1 cellular context compared by ENCODE assay signal in the genomic region with DNA sequence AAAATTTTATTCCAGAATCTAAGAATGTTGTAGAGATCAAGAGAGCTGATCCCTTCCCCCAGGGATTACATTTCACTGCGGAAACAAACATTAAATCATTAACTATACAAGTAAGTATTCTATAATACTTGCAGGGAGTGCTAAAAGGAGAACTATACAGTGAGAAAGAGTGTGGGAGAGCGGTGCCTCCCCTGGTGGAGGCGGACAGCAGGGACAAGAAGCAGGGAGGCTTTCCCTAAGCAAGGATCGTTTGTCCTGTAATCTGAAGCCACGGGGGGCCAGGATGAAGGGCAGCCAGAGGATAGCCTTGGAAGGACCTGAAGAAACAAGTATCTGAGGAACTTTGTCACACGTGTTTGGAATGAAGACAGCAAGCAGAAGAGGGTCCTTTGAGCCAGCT.
TF ChIP-seq lines count a peak whose summit lies in the region.

No MANE protein-coding gene starts in this region.

TF ChIP-seq in K562, 482 proteins besides CTCF, POLR2A, EP300 and RAD21 (continued from another document):
- TF ChIP-seq, protein P1, sequence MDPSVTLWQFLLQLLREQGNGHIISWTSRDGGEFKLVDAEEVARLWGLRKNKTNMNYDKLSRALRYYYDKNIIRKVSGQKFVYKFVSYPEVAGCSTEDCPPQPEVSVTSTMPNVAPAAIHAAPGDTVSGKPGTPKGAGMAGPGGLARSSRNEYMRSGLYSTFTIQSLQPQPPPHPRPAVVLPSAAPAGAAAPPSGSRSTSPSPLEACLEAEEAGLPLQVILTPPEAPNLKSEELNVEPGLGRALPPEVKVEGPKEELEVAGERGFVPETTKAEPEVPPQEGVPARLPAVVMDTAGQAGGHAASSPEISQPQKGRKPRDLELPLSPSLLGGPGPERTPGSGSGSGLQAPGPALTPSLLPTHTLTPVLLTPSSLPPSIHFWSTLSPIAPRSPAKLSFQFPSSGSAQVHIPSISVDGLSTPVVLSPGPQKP (CRISPR knock-in tag; IDR thresholded peaks at IDR 0.05), result no peak
- TF ChIP-seq, protein P2, sequence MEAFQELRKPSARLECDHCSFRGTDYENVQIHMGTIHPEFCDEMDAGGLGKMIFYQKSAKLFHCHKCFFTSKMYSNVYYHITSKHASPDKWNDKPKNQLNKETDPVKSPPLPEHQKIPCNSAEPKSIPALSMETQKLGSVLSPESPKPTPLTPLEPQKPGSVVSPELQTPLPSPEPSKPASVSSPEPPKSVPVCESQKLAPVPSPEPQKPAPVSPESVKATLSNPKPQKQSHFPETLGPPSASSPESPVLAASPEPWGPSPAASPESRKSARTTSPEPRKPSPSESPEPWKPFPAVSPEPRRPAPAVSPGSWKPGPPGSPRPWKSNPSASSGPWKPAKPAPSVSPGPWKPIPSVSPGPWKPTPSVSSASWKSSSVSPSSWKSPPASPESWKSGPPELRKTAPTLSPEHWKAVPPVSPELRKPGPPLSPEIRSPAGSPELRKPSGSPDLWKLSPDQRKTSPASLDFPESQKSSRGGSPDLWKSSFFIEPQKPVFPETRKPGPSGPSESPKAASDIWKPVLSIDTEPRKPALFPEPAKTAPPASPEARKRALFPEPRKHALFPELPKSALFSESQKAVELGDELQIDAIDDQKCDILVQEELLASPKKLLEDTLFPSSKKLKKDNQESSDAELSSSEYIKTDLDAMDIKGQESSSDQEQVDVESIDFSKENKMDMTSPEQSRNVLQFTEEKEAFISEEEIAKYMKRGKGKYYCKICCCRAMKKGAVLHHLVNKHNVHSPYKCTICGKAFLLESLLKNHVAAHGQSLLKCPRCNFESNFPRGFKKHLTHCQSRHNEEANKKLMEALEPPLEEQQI (IDR thresholded peaks at IDR 0.05), result peak; percentile 35; the same call in 1 of the 2 replicates
- TF ChIP-seq RCOR1 (IDR thresholded peaks at IDR 0.05; ENCODE audit: borderline replicate concordance in 1 of 2, low read depth in 2 of 2, low read length in 2 of 2) (peak in 1 of 2 experiments; percentile 40; a peak in 1 of 4 replicates), ZNF146 (CRISPR knock-in tag; IDR thresholded peaks at IDR 0.05; ENCODE audit: unreplicated experiment) (peak; percentile 99), WHSC1 (IDR thresholded peaks at IDR 0.05; ENCODE audit: low read length) (no peak), CC2D1A (IDR thresholded peaks at IDR 0.05) (0 out of 2 replicates have a peak, but pooled peaks have one; percentile 45), ZNF644 (tag; IDR thresholded peaks at IDR 0.05; ENCODE audit: low read depth) (no peak), NR1H2 (CRISPR knock-in tag; IDR thresholded peaks at IDR 0.05) (no peak), FOXJ3 (CRISPR knock-in tag; IDR thresholded peaks at IDR 0.05) (no peak), GATAD2B (IDR thresholded peaks at IDR 0.05; ENCODE audit: borderline replicate concordance) (no peak), SIN3A (IDR thresholded peaks at IDR 0.05; ENCODE audit: borderline replicate concordance in 2 of 2, control insufficient read depth in 1 of 2, low read depth in 2 of 2, low read length in 2 of 2) (no peak), SAFB2 (IDR thresholded peaks at IDR 0.05; ENCODE audit: borderline replicate concordance, low read depth, low read length, severe bottlenecking) (no peak), PRMT5 (CRISPR knock-in tag; IDR thresholded peaks at IDR 0.05) (no peak), ZNF239 (CRISPR knock-in tag; IDR thresholded peaks at IDR 0.05) (no peak), PHF8 (IDR thresholded peaks at IDR 0.05; ENCODE audit: borderline replicate concordance, low read length) (no peak), NR2F6 (CRISPR knock-in tag; IDR thresholded peaks at IDR 0.05) (no peak), ZNF717 (CRISPR knock-in tag; IDR thresholded peaks at IDR 0.05) (no peak), NCOA2 (IDR thresholded peaks at IDR 0.05; ENCODE audit: partially characterized antibody in 2 of 2) (no peak), ZNF445 (CRISPR knock-in tag; IDR thresholded peaks at IDR 0.05; ENCODE audit: low read depth) (no peak), KAT7 (CRISPR knock-in tag; IDR thresholded peaks at IDR 0.05; ENCODE audit: borderline replicate concordance) (no peak)
- TF ChIP-seq, protein P3, sequence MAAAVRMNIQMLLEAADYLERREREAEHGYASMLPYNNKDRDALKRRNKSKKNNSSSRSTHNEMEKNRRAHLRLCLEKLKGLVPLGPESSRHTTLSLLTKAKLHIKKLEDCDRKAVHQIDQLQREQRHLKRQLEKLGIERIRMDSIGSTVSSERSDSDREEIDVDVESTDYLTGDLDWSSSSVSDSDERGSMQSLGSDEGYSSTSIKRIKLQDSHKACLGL (CRISPR knock-in tag; IDR thresholded peaks at IDR 0.05; ENCODE audit: borderline replicate concordance, poor library complexity, severe bottlenecking), result no peak
- TF ChIP-seq, protein P4, sequence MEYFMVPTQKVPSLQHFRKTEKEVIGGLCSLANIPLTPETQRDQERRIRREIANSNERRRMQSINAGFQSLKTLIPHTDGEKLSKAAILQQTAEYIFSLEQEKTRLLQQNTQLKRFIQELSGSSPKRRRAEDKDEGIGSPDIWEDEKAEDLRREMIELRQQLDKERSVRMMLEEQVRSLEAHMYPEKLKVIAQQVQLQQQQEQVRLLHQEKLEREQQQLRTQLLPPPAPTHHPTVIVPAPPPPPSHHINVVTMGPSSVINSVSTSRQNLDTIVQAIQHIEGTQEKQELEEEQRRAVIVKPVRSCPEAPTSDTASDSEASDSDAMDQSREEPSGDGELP (CRISPR knock-in tag; IDR thresholded peaks at IDR 0.05; ENCODE audit: borderline replicate concordance), result 0 out of 2 replicates have a peak, but pooled peaks have one; percentile 24
- TF ChIP-seq, protein P5, sequence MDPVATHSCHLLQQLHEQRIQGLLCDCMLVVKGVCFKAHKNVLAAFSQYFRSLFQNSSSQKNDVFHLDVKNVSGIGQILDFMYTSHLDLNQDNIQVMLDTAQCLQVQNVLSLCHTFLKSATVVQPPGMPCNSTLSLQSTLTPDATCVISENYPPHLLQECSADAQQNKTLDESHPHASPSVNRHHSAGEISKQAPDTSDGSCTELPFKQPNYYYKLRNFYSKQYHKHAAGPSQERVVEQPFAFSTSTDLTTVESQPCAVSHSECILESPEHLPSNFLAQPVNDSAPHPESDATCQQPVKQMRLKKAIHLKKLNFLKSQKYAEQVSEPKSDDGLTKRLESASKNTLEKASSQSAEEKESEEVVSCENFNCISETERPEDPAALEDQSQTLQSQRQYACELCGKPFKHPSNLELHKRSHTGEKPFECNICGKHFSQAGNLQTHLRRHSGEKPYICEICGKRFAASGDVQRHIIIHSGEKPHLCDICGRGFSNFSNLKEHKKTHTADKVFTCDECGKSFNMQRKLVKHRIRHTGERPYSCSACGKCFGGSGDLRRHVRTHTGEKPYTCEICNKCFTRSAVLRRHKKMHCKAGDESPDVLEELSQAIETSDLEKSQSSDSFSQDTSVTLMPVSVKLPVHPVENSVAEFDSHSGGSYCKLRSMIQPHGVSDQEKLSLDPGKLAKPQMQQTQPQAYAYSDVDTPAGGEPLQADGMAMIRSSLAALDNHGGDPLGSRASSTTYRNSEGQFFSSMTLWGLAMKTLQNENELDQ (CRISPR knock-in tag; IDR thresholded peaks at IDR 0.05; ENCODE audit: borderline replicate concordance), result no peak
- TF ChIP-seq, protein P6, sequence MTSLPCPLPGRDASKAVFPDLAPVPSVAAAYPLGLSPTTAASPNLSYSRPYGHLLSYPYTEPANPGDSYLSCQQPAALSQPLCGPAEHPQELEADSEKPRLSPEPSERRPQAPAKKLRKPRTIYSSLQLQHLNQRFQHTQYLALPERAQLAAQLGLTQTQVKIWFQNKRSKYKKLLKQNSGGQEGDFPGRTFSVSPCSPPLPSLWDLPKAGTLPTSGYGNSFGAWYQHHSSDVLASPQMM (CRISPR knock-in tag; IDR thresholded peaks at IDR 0.05), result no peak
- TF ChIP-seq, protein P7, sequence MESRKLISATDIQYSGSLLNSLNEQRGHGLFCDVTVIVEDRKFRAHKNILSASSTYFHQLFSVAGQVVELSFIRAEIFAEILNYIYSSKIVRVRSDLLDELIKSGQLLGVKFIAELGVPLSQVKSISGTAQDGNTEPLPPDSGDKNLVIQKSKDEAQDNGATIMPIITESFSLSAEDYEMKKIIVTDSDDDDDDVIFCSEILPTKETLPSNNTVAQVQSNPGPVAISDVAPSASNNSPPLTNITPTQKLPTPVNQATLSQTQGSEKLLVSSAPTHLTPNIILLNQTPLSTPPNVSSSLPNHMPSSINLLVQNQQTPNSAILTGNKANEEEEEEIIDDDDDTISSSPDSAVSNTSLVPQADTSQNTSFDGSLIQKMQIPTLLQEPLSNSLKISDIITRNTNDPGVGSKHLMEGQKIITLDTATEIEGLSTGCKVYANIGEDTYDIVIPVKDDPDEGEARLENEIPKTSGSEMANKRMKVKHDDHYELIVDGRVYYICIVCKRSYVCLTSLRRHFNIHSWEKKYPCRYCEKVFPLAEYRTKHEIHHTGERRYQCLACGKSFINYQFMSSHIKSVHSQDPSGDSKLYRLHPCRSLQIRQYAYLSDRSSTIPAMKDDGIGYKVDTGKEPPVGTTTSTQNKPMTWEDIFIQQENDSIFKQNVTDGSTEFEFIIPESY (CRISPR knock-in tag; IDR thresholded peaks at IDR 0.05), result peak; percentile 99
